In the genomic region with DNA sequence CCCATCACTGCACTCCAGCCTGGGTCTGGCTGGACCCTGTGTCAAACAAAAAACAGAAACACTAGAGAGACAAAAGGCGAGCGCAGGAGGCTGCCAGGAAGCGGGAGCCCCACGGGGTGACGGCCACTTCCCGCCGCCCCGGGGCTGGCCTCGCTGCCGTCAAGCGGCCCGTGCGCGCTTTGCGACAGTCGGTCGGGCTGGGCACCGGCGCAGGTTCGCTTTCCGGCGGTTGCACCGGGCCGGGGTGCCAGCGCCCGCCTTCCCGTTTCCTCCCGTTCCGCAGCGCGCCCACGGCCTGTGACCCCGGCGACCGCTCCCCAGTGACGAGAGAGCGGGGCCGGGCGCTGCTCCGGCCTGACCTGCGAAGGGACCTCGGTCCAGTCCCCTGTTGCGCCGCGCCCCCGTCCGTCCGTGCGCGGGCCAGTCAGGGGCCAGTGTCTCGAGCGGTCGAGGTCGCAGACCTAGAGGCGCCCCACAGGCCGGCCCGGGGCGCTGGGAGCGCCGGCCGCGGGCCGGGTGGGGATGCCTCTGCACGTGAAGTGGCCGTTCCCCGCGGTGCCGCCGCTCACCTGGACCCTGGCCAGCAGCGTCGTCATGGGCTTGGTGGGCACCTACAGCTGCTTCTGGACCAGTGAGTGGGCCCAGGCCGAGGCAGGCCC, we compare ENCODE assay signal across 8 cellular contexts. TPM values are rescaled to one million over a fixed set of nuclear protein-coding genes. Genes with fewer than 3 reads are reported as not detected.
DNase-seq lines count a peak whose midpoint lies in the region; ATAC-seq and TF ChIP-seq lines count a peak whose summit lies in the region.

A gene (plus strand): TSS at position 218 of the 659 bp plus-strand sequence. CDS start 305 bp downstream, at position 523.

- TF ChIP-seq CTCF in activated CD8-positive, alpha-beta T cell treated with anti-CD3 and anti-CD28 coated beads for 36 hours (IDR thresholded peaks at IDR 0.05): no peak
- TF ChIP-seq CTCF in lung (IDR thresholded peaks at IDR 0.05; ENCODE audit: control extremely low read depth, extremely low read depth): no peak

- CTCF ChIA-PET in activated CD8-positive, alpha-beta T cell treated with anti-CD3 and anti-CD28 coated beads for 36 hours (lab: Charles Lee): interaction anchor here (1.2 to 1.3 kb wide), 2 partner anchors 9 to 14 kb away, joined by 3 read pairs; a partner anchor contains a TSS

- peak; percentile 30 for ATAC-seq in HG03064 (IDR thresholded peaks at IDR 0.05; ENCODE audit: low read depth, unreplicated experiment)
- peak; percentile 83 for ATAC-seq in activated CD8-positive, alpha-beta T cell treated with anti-CD3 and anti-CD28 coated beads for 36 hours
- peak; percentile 59 for ATAC-seq in lung (ENCODE audit: insufficient read depth, low FRiP score)

- H3K27ac Mint-ChIP-seq in activated CD8-positive, alpha-beta T cell treated with anti-CD3 and anti-CD28 coated beads for 36 hours: peak within 1 kb of the TSS; percentile 94

- H3K27me3 ChIP-seq in lung (ENCODE audit: control insufficient read depth, insufficient read depth): no peaks in the 10 kb centered on the region

- peak; percentile 58 for DNase-seq in NCI-H1436 (lab: John Stamatoyannopoulos, UW)
- no peak for DNase-seq in NCI-H1436 treated with DMSO at 0.1 percent for 48 hours (lab: John Stamatoyannopoulos, UW)
- DNase-seq in NCI-H510A treated with DMSO at 0.1 percent for 48 hours (lab: John Stamatoyannopoulos, UW): peak; percentile 41
- peak; percentile 80 for DNase-seq in activated CD8-positive, alpha-beta T cell treated with anti-CD3 and anti-CD28 coated beads for 36 hours
- peak; percentile 42 for DNase-seq in effector CD8-positive, alpha-beta T cell (lab: John Stamatoyannopoulos, UW)
- DNase-seq in lung (ENCODE audit: low spot score): peak; percentile 63
- DNase-seq in stimulated activated CD8-positive, alpha-beta memory T cell treated with anti-CD3 and anti-CD28 coated beads, Interleukin-12 subunit alpha, Interleukin-12 subunit beta, amount 100 ng/mL, for 1 hour (ENCODE audit: low read depth): peak; percentile 43

- H3K36me3 ChIP-seq in lung (ENCODE audit: control insufficient read depth in 2 of 2, insufficient read depth in 2 of 2, low read length in 2 of 2): peaks cover 0 to 2% of the 10 kb centered on the region in 2 donors

- POLR2A ChIA-PET in activated CD8-positive, alpha-beta T cell treated with anti-CD3 and anti-CD28 coated beads for 36 hours (lab: Charles Lee): interaction anchor here (0.7 to 7.6 kb wide), 5 partner anchors 9 to 47 kb away, joined by 3 to 97 read pairs (median 4); a partner anchor contains a TSS

- H3K4me3 ChIP-seq in lung: peak within 1 kb of the TSS; percentile 55

- H3K4me1 Mint-ChIP-seq in activated CD8-positive, alpha-beta T cell treated with anti-CD3 and anti-CD28 coated beads for 36 hours (ENCODE audit: low read depth): peaks cover 10% of the 10 kb centered on the region

- peak within 1 kb of the TSS; percentile 91 for H3K4me3 Mint-ChIP-seq in activated CD8-positive, alpha-beta T cell treated with anti-CD3 and anti-CD28 coated beads for 36 hours

- no peaks in the 10 kb centered on the region for H3K9me3 Mint-ChIP-seq in activated CD8-positive, alpha-beta T cell treated with anti-CD3 and anti-CD28 coated beads for 36 hours

- H3K27ac ChIP-seq in lung (ENCODE audit: low read depth in 1 of 2, low read length in 1 of 2): peak within 1 kb of the TSS; percentile 94 to 98

- H3K27me3 Mint-ChIP-seq in activated CD8-positive, alpha-beta T cell treated with anti-CD3 and anti-CD28 coated beads for 36 hours: no peaks in the 10 kb centered on the region

- peaks cover 2% of the 10 kb centered on the region in 2 donors for H3K4me1 ChIP-seq in lung (ENCODE audit: control insufficient read depth in 2 of 2, insufficient read depth in 2 of 2, low read length in 2 of 2)

- H3K9me3 ChIP-seq in lung (ENCODE audit: control insufficient read depth in 2 of 2, insufficient read depth in 1 of 2, low read length in 1 of 2): peaks cover 0 to 6% of the 10 kb centered on the region in 2 donors

- H3K36me3 Mint-ChIP-seq in activated CD8-positive, alpha-beta T cell treated with anti-CD3 and anti-CD28 coated beads for 36 hours (ENCODE audit: low read depth): peaks cover 8% of the 10 kb centered on the region

- intact Hi-C loops in activated CD8-positive, alpha-beta T cell treated with anti-CD3 and anti-CD28 coated beads for 36 hours (cut with micrococcal nuclease): no loop called here

- WGBS in lung, 2 donors: 0 to 33% methylated on average over 5 to 72 of the region's 72 CpGs

RNA-seq across cellular contexts. Expression of the gene that starts here (rescaled TPM):
- 10 to 100 TPM; 49.8 to 53.4 TPM for total RNA-seq in activated CD8-positive, alpha-beta T cell treated with anti-CD3 and anti-CD28 coated beads for 36 hours
- total RNA-seq in lung: 10 to 100 TPM; 28.4 to 48.9 TPM
- 10 to 100 TPM; 39.7 to 61.2 TPM for polyA plus RNA-seq in lung

Comparison
In these comparisons a context has a peak if more than half of its experiments do, and no peak if none do; other contexts are left out.
1. ATAC-seq: peak in every context shown above with its lines; median percentile 83 in activated CD8-positive, alpha-beta T cell treated with anti-CD3 and anti-CD28 coated beads for 36 hours; 59 in lung; 30 in HG03064.